17 cellular contexts compared by ENCODE assay signal in the genomic region with DNA sequence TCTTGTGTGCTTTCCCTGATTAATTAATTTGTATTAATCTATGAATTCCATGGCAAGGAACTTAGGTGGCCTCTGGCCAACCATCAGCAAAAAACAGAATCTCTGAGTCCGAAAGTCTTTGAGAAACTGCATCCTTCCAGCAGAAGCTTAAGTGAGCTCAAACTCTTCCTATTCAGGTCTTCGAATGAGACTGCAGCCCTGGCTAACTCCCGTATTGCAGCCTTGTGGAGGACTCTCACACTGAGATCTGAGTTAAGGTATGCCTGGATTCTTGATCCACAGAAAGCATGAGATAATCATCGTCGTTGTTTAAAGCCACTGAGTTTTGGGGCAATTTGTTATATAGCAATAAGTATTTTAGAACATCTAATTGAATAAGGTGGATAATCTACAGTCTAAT.
"Had no signal": no experiment of that assay in that cellular context is flagged by ENCODE, and none has a peak within 500 bp of the region (broad histone marks: within the 10 kb centered on the region; RNA-seq: fewer than 3 reads in every experiment).

No MANE protein-coding gene starts in this region.

- H3K4me3 Mint-ChIP-seq: naive thymus-derived CD8-positive, alpha-beta T cell; type B pancreatic cell had no signal

- H3K27ac ChIP-seq: esophagus squamous epithelium, gastroesophageal sphincter, ovary, right atrium auricular region, thyroid gland had no signal

- DNase-seq: effector memory CD4-positive, alpha-beta T cell; esophagus squamous epithelium; foreskin fibroblast; glutamatergic neuron; left colon; left ventricle myocardium superior; naive thymus-derived CD8-positive, alpha-beta T cell; ovary; small intestine; stimulated activated CD4-positive, alpha-beta T cell treated with anti-CD3 and anti-CD28 coated beads, Interleukin-2, amount 100 ng/mL, for 48 hours; stimulated activated naive CD4-positive, alpha-beta T cell treated with Interleukin-2 at 50 U/mL for 16 hours; thyroid gland had no signal

- H3K36me3 ChIP-seq: esophagus squamous epithelium, gastroesophageal sphincter, ovary, right atrium auricular region, thyroid gland had no signal

- H3K27me3 Mint-ChIP-seq: naive thymus-derived CD8-positive, alpha-beta T cell; type B pancreatic cell had no signal

- H3K4me3 ChIP-seq: esophagus squamous epithelium, gastroesophageal sphincter, lung, ovary, right atrium auricular region, thyroid gland had no signal

- H3K4me1 ChIP-seq: esophagus squamous epithelium, gastroesophageal sphincter, right atrium auricular region, thyroid gland had no signal

- H3K27me3 ChIP-seq: esophagus squamous epithelium, gastroesophageal sphincter, ovary, right atrium auricular region, thyroid gland had no signal

- H3K4me1 Mint-ChIP-seq: naive thymus-derived CD8-positive, alpha-beta T cell had no signal

- H3K9me3 Mint-ChIP-seq: type B pancreatic cell had no signal

- H3K36me3 Mint-ChIP-seq: naive thymus-derived CD8-positive, alpha-beta T cell; type B pancreatic cell had no signal

- FAIRE-seq: small intestine, urothelium cell line had no signal

- H3K27ac Mint-ChIP-seq: naive thymus-derived CD8-positive, alpha-beta T cell; type B pancreatic cell had no signal

- H3K9me3 ChIP-seq: esophagus squamous epithelium, gastroesophageal sphincter, ovary, right atrium auricular region, thyroid gland had no signal
